ENCODE assay signal across 3 cellular contexts in the genomic region with DNA sequence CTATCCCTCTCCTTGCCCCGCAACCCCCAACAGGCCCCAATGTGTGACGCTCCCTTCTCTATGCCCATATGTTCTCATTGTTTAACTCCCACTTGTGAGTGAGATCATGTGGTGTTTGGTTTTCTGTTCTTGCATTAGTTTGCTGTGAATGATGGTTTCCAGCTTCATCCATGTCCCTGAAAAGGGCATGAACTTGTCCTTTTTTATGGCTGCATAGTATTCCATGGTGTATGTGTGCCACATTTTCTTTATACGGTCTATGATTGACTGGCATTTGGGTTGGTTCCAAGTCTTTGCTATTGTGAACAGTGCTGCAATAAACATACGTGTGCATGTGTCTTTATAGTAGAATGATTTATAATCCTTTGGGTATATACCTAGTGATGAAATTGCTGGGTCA.
DNase-seq lines count a peak whose midpoint lies in the region; ATAC-seq, FAIRE-seq and TF ChIP-seq lines count a peak whose summit lies in the region.
"Not testable (repeated sequence)": the region's sequence is repeated elsewhere in the genome, so short reads cannot be mapped to it uniquely, and the experiment has no call there.

No MANE protein-coding gene starts in this region.

- BruUV-seq in K562 (replicated peaks; lab: Mats Ljungman, UMichigan) = not testable (repeated sequence)

- not testable (repeated sequence) for H3K4me3 ChIP-seq in HEK293 (ENCODE audit: low read depth, low read length); K562

- CTCF ChIA-PET in HEK293 (lab: Yijun Ruan, JAX); K562 (lab: Yijun Ruan, JAX; ENCODE audit: low intra/inter-chr PET ratio): not testable (repeated sequence)

- H3K36me3 Mint-ChIP-seq in glutamatergic neuron (ENCODE audit: unreplicated experiment) = not testable (repeated sequence)

- TF ChIP-seq EP300 in K562 (IDR thresholded peaks at IDR 0.05; ENCODE audit: low read length) = not testable (repeated sequence)

- not testable (repeated sequence) for H4K20me1 ChIP-seq in K562 (replicated peaks; ENCODE audit: control insufficient read depth, insufficient read depth, low read length)

- not testable (repeated sequence) for H3K36me3 ChIP-seq in HEK293 (ENCODE audit: control insufficient read depth in 2 of 2, insufficient read depth in 1 of 2, low read length in 2 of 2); K562 (ENCODE audit: control insufficient read depth, insufficient read depth, low read length)

- intact Hi-C loops in K562 (cut with micrococcal nuclease) = not testable (repeated sequence)

- H3K9me3 Mint-ChIP-seq in glutamatergic neuron (ENCODE audit: unreplicated experiment) = not testable (repeated sequence)

- not testable (repeated sequence) for FAIRE-seq in K562 (lab: Jason Lieb, UNC)

- in situ Hi-C loops in K562 (cut with MboI) = not testable (repeated sequence)

- WGBS in K562 (ENCODE audit: insufficient coverage, low coverage, missing lambda C conversion rate) = 11% methylated on average over 4 of the region's 4 CpGs

- not testable (repeated sequence) for H3K27ac ChIP-seq in HEK293 (ENCODE audit: extremely low read depth, low read depth, low read length); K562 (ENCODE audit: extremely low read depth, low read depth, low read length)

- not testable (repeated sequence) for TF ChIP-seq CTCF in HEK293 (tag by site-specific recombination; IDR thresholded peaks at IDR 0.05); K562 (IDR thresholded peaks at IDR 0.05 in 2 of 3, conservative IDR thresholded peaks at IDR 0.05 in 1 of 3; ENCODE audit: insufficient read depth in 2 of 3, low read depth in 1 of 3, low read length in 3 of 3); glutamatergic neuron (IDR thresholded peaks at IDR 0.05; ENCODE audit: partially characterized antibody, unreplicated experiment)

- TF ChIP-seq POLR2A in K562 (conservative IDR thresholded peaks at IDR 0.05) = not testable (repeated sequence)

- not testable (repeated sequence) for H3K9me3 ChIP-seq in HEK293 (ENCODE audit: control insufficient read depth, insufficient read depth, low read depth, low read length); K562 (replicated peaks; ENCODE audit: control insufficient read depth, insufficient read depth, low read depth, low read length)

- TF ChIP-seq RAD21 in K562 (CRISPR knock-in tag; conservative IDR thresholded peaks at IDR 0.05 in 1 of 2, IDR thresholded peaks at IDR 0.05 in 1 of 2) = not testable (repeated sequence)

- not testable (repeated sequence) for H3K9me1 ChIP-seq in K562 (ENCODE audit: control insufficient read depth, insufficient read depth, low read length)

- not testable (repeated sequence) for H3K4me2 ChIP-seq in K562 (ENCODE audit: insufficient read depth, low read length)

- not testable (repeated sequence) for ATAC-seq in K562

- POLR2A ChIA-PET in HEK293 (lab: Yijun Ruan, JAX); K562 (lab: Yijun Ruan, JAX): not testable (repeated sequence)

- H3K4me1 ChIP-seq in HEK293 (ENCODE audit: control insufficient read depth, insufficient read depth, low read length); K562 (replicated peaks in 1 of 2; ENCODE audit: control insufficient read depth in 2 of 2, insufficient read depth in 2 of 2, low read length in 2 of 2): not testable (repeated sequence)

- peak overlapping the region; percentile 10 for H3K27ac Mint-ChIP-seq in glutamatergic neuron (ENCODE audit: unreplicated experiment)

- not testable (repeated sequence) for H3K9ac ChIP-seq in K562 (ENCODE audit: insufficient read depth in 1 of 2, low read depth in 2 of 2, low read length in 2 of 2)

- not testable (repeated sequence) for H2AFZ ChIP-seq in K562 (ENCODE audit: low read depth, low read length)

- not testable (repeated sequence) for DNase-seq in K562 (ENCODE audit: extremely low read depth in 1 of 4, low spot score in 3 of 4); glutamatergic neuron

- not testable (repeated sequence) for H3K27me3 ChIP-seq in K562 (ENCODE audit: control insufficient read depth in 2 of 2, insufficient read depth in 2 of 2, low read length in 2 of 2)

- not testable (repeated sequence) for H3K4me1 Mint-ChIP-seq in glutamatergic neuron (ENCODE audit: low read depth, unreplicated experiment)

- not testable (repeated sequence) for H3K4me3 Mint-ChIP-seq in glutamatergic neuron (ENCODE audit: unreplicated experiment)

- not testable (repeated sequence) for H3K27me3 Mint-ChIP-seq in glutamatergic neuron (ENCODE audit: unreplicated experiment)

- H3K79me2 ChIP-seq in K562 (ENCODE audit: control insufficient read depth, insufficient read depth, low read length) = not testable (repeated sequence)

TF ChIP-seq in HEK293, 187 proteins besides CTCF, POLR2A, EP300 and RAD21:
- TF ChIP-seq ZNF146 (tag by site-specific recombination; IDR thresholded peaks at IDR 0.05) = peak; percentile 58

TF ChIP-seq in K562, 482 proteins besides CTCF, POLR2A, EP300 and RAD21:
- peak; percentile 75 for TF ChIP-seq ZNF146 (CRISPR knock-in tag; IDR thresholded peaks at IDR 0.05; ENCODE audit: unreplicated experiment)
